Comparison of ENCODE assay signal across 19 cellular contexts in genomic region chr6:43435682-43436437, GRCh38. TPM values are rescaled to one million over a fixed set of nuclear protein-coding genes. Genes with fewer than 3 reads are reported as not detected.
DNase-seq lines count a peak whose midpoint lies in the region; ATAC-seq, FAIRE-seq and TF ChIP-seq lines count a peak whose summit lies in the region.
"Had no signal": no experiment of that assay in that cellular context is flagged by ENCODE, and none has a peak within 500 bp of the region (broad histone marks: within the 10 kb centered on the region; RNA-seq: fewer than 3 reads in every experiment).

No MANE protein-coding gene starts in this region.

- no peaks in the 10 kb centered on the region for H3K9me3 Mint-ChIP-seq in HFFc6
- no peaks in the 10 kb centered on the region for H3K9me3 Mint-ChIP-seq in stimulated activated effector memory CD8-positive, alpha-beta T cell treated with anti-CD3 and anti-CD28 coated beads, Interleukin-12 subunit alpha, Interleukin-12 subunit beta, amount 100 ng/mL, for 72 hours
- H3K9me3 Mint-ChIP-seq: activated naive CD8-positive, alpha-beta T cell treated with anti-CD3 and anti-CD28 coated beads for 36 hours; activated T-cell treated with anti-CD3 and anti-CD28 coated beads, Interleukin-2, amount 50 U/mL, for 4 hours; central memory CD8-positive, alpha-beta T cell had no signal

- H3K79me2 ChIP-seq in GM12878 (ENCODE audit: control insufficient read depth, insufficient read depth, low read length) (no peaks in the 10 kb centered on the region; the same call in 1 of the 2 replicates), hepatocyte (peaks cover 6% of the 10 kb centered on the region)

- H3K36me3 ChIP-seq in GM12878 (ENCODE audit: control insufficient read depth in 2 of 2, insufficient read depth in 2 of 2, low read length in 1 of 2) (peaks cover 4 to 7% of the 10 kb centered on the region in 2 experiments; a peak in 3 of 4 replicates), hepatocyte (replicated peaks; ENCODE audit: insufficient read depth, low read depth) (no peaks in the 10 kb centered on the region)
- H3K36me3 ChIP-seq: BE2C had no signal

- no peaks in the 10 kb centered on the region; the same call in 1 of the 2 replicates for H4K20me1 ChIP-seq in GM12878 (ENCODE audit: control insufficient read depth, insufficient read depth)
- no peaks in the 10 kb centered on the region for H4K20me1 ChIP-seq in hepatocyte (ENCODE audit: insufficient read depth, poor library complexity, severe bottlenecking)

- no peaks in the 10 kb centered on the region for H3K9me2 ChIP-seq in hepatocyte (replicated peaks; ENCODE audit: insufficient read depth)

- H3K4me3 Mint-ChIP-seq in HFFc6: no peak overlapping the region
- H3K4me3 Mint-ChIP-seq in stimulated activated effector memory CD8-positive, alpha-beta T cell treated with anti-CD3 and anti-CD28 coated beads, Interleukin-12 subunit alpha, Interleukin-12 subunit beta, amount 100 ng/mL, for 72 hours: no peak overlapping the region
- H3K4me3 Mint-ChIP-seq: activated naive CD8-positive, alpha-beta T cell treated with anti-CD3 and anti-CD28 coated beads for 36 hours; activated T-cell treated with anti-CD3 and anti-CD28 coated beads, Interleukin-2, amount 50 U/mL, for 4 hours; central memory CD8-positive, alpha-beta T cell had no signal

- H2AFZ ChIP-seq in GM12878 (ENCODE audit: control insufficient read depth, low read depth, low read length): no peak overlapping the region
- no peak overlapping the region for H2AFZ ChIP-seq in hepatocyte

- TF ChIP-seq POLR2A in GM12878 (IDR thresholded peaks at IDR 0.05; ENCODE audit: low read depth, low read length): no peak

- SMC1A ChIA-PET in GM12878 (lab: Charles Lee; ENCODE audit: uncharacterized antibody, unreplicated experiment): no interaction called here

- ATAC-seq in GM12878: no peak
- no peak for ATAC-seq in stimulated activated effector memory CD8-positive, alpha-beta T cell treated with anti-CD3 and anti-CD28 coated beads, Interleukin-12 subunit alpha, Interleukin-12 subunit beta, amount 100 ng/mL, for 72 hours
- ATAC-seq: activated T-cell treated with anti-CD3 and anti-CD28 coated beads, Interleukin-2, amount 50 U/mL, for 4 hours had no signal

- CTCF ChIA-PET in GM12878 (lab: Yijun Ruan, JAX): interaction anchor here (0.8 to 0.9 kb wide), 2 partner anchors 9 to 74 kb away, joined by 3 to 4 read pairs; partner anchors contain the start of gene ABCC10

- peak overlapping the region; percentile 75; the same call in 1 of the 2 replicates for H3K27ac Mint-ChIP-seq in HFFc6
- peak overlapping the region; percentile 48 for H3K27ac Mint-ChIP-seq in stimulated activated effector memory CD8-positive, alpha-beta T cell treated with anti-CD3 and anti-CD28 coated beads, Interleukin-12 subunit alpha, Interleukin-12 subunit beta, amount 100 ng/mL, for 72 hours

- RAD21 ChIA-PET in GM12878 (lab: Charles Lee; ENCODE audit: unreplicated experiment): no interaction called here

- no peak for FAIRE-seq in GM12878 (lab: Jason Lieb, UNC)

- 81% methylated on average over 9 of the region's 9 CpGs for WGBS in GM12878 (ENCODE audit: insufficient coverage, insufficient replicate concordance, low lambda C conversion rate, missing lambda C conversion rate)
- 91% methylated on average over 9 of the region's 9 CpGs for WGBS in hepatocyte (ENCODE audit: low lambda C conversion rate, missing lambda C conversion rate)

- TF ChIP-seq RAD21 in GM12878 (IDR thresholded peaks at IDR 0.05; ENCODE audit: insufficient read depth, low read depth, low read length): no peak

- no peak for DNase-seq in HFFc6
- DNase-seq in GM12878 (ENCODE audit: low read depth, low spot score): no peak
- no peak for DNase-seq in hepatocyte (ENCODE audit: low spot score)
- no peak for DNase-seq in stimulated activated effector memory CD8-positive, alpha-beta T cell treated with anti-CD3 and anti-CD28 coated beads, Interleukin-12 subunit alpha, Interleukin-12 subunit beta, amount 100 ng/mL, for 72 hours (ENCODE audit: low spot score in 2 of 2)
- no peak for DNase-seq in NCI-H2171 treated with DMSO at 0.1 percent for 48 hours (lab: John Stamatoyannopoulos, UW)
- DNase-seq in NCI-H1694 treated with DMSO at 0.1 percent for 48 hours (lab: John Stamatoyannopoulos, UW): no peak
- no peak for DNase-seq in DMS153 treated with DMSO at 0.1 percent for 48 hours (lab: John Stamatoyannopoulos, UW; ENCODE audit: unreplicated experiment)
- DNase-seq in occipital lobe (lab: John Stamatoyannopoulos, UW): no peak
- DNase-seq: activated naive CD8-positive, alpha-beta T cell treated with anti-CD3 and anti-CD28 coated beads for 36 hours; activated T-cell treated with anti-CD3 and anti-CD28 coated beads, Interleukin-2, amount 50 U/mL, for 4 hours; BE2C; DMS153; heart right ventricle; NCI-H2107; retina; stimulated activated CD4-positive, alpha-beta T cell treated with anti-CD3 and anti-CD28 coated beads, Interleukin-4, amount 100 ng/mL, for 4 hours had no signal

- no peak for TF ChIP-seq EP300 in GM12878 (IDR thresholded peaks at IDR 0.05; ENCODE audit: borderline replicate concordance in 1 of 2, control insufficient read depth in 1 of 2, low read depth in 2 of 2, low read length in 2 of 2)

- H3K27me3 ChIP-seq in GM12878 (replicated peaks in 1 of 2; ENCODE audit: control insufficient read depth in 2 of 2, insufficient read depth in 2 of 2, low read length in 1 of 2): no peaks in the 10 kb centered on the region
- no peaks in the 10 kb centered on the region for H3K27me3 ChIP-seq in hepatocyte
- H3K27me3 ChIP-seq: BE2C, heart right ventricle, SJSA1 had no signal

- in situ Hi-C loops in GM12878 (cut with MboI): no loop called here

- no peak overlapping the region for H3K27ac ChIP-seq in GM12878 (ENCODE audit: control insufficient read depth, insufficient read depth)
- H3K27ac ChIP-seq in hepatocyte: peak overlapping the region; percentile 81
- H3K27ac ChIP-seq: SJSA1 had no signal

- H3K4me1 Mint-ChIP-seq in HFFc6 (ENCODE audit: low read depth): peaks cover 21% of the 10 kb centered on the region
- H3K4me1 Mint-ChIP-seq in stimulated activated effector memory CD8-positive, alpha-beta T cell treated with anti-CD3 and anti-CD28 coated beads, Interleukin-12 subunit alpha, Interleukin-12 subunit beta, amount 100 ng/mL, for 72 hours: peaks cover 13% of the 10 kb centered on the region

- H3K9ac ChIP-seq in GM12878 (ENCODE audit: control insufficient read depth, insufficient read depth, low read length): no peak overlapping the region

- TF ChIP-seq CTCF in HFFc6 (IDR thresholded peaks at IDR 0.05): no peak
- no peak for TF ChIP-seq CTCF in GM12878 (IDR thresholded peaks at IDR 0.05 in 2 of 3, conservative IDR thresholded peaks at IDR 0.05 in 1 of 3; ENCODE audit: control insufficient read depth in 2 of 3, extremely low read depth in 1 of 3, insufficient read depth in 1 of 3, low read depth in 3 of 3, low read length in 3 of 3)
- no peak for TF ChIP-seq CTCF in hepatocyte (IDR thresholded peaks at IDR 0.05; ENCODE audit: poor library complexity)

- peaks cover 7% of the 10 kb centered on the region; the same call in 1 of the 2 replicates for H3K36me3 Mint-ChIP-seq in HFFc6 (ENCODE audit: low read depth)
- peaks cover 27% of the 10 kb centered on the region for H3K36me3 Mint-ChIP-seq in stimulated activated effector memory CD8-positive, alpha-beta T cell treated with anti-CD3 and anti-CD28 coated beads, Interleukin-12 subunit alpha, Interleukin-12 subunit beta, amount 100 ng/mL, for 72 hours

- POLR2A ChIA-PET in GM12878 (lab: Charles Lee): interaction anchor here (1.1 kb wide), 1 partner anchor 12 kb away, joined by 3 read pairs; no protein-coding TSS in a partner anchor

- intact Hi-C loops in GM12878 (cut with micrococcal nuclease; ENCODE audit: unreplicated experiment): no loop called here

- TSS peak; percentile 49 for BruUV-seq in GM12878 (replicated peaks; lab: Mats Ljungman, UMichigan)

- peaks cover 2% of the 10 kb centered on the region for H3K27me3 Mint-ChIP-seq in HFFc6 (ENCODE audit: insufficient read depth)
- H3K27me3 Mint-ChIP-seq: activated naive CD8-positive, alpha-beta T cell treated with anti-CD3 and anti-CD28 coated beads for 36 hours; central memory CD8-positive, alpha-beta T cell had no signal

- H3K4me3 ChIP-seq in GM12878 (no peak overlapping the region), hepatocyte (no peak overlapping the region)
- H3K4me3 ChIP-seq: heart right ventricle, SJSA1 had no signal

- no peaks in the 10 kb centered on the region for H3K9me3 ChIP-seq in GM12878 (replicated peaks; ENCODE audit: control insufficient read depth, insufficient read depth, low read length)
- H3K9me3 ChIP-seq in hepatocyte (ENCODE audit: low read depth): no peaks in the 10 kb centered on the region
- H3K9me3 ChIP-seq: BE2C, heart right ventricle, SJSA1 had no signal

- H3K4me2 ChIP-seq in GM12878 (ENCODE audit: control insufficient read depth, insufficient read depth) (no peak overlapping the region), hepatocyte (no peak overlapping the region)

- H3K4me1 ChIP-seq in GM12878 (ENCODE audit: control insufficient read depth, insufficient read depth, low read length): no peaks in the 10 kb centered on the region; the same call in 1 of the 2 replicates
- peaks cover 27% of the 10 kb centered on the region for H3K4me1 ChIP-seq in hepatocyte (ENCODE audit: insufficient read depth)

RNA-seq across cellular contexts. Expression of gene ABCC10, which starts 8.5 kb away (rescaled TPM):
- total RNA-seq in HFFc6 (2021; fragmentation: NEBNext Ultra II Directional; extraction: Animal tissue kit (Norgen Biotek cat#: 25700)): 10 to 100 TPM; 26.2 to 41.6 (median 30.3) TPM
- total RNA-seq in GM12878 (2013; cell fraction: nucleolus; rRNA removed): 65.9 and 66.1 TPM in 2 replicates
- 6.9 and 7.7 TPM in 2 replicates for total RNA-seq in GM12878 (2014; rRNA removed)
- 5.1 and 5.9 TPM in 2 replicates for total RNA-seq in GM12878 (2014; rRNA removed; fragmentation: Illumina TruSeq; extraction: Trizol)
- total RNA-seq in GM12878 (2021): 13.2 and 18.2 TPM in 2 replicates
- 7.2 TPM for polyA plus RNA-seq in GM12878 (2011; ENCODE audit: low read depth)
- 4.2 and 5.6 TPM in 2 replicates for polyA plus RNA-seq in GM12878 (2011; rRNA removed)
- polyA plus RNA-seq in GM12878 (2011; cell fraction: cytosol; rRNA removed): 5.3 and 7.4 TPM in 2 replicates
- 40.9 and 51.1 TPM in 2 replicates for polyA plus RNA-seq in GM12878 (2011; cell fraction: nucleus; rRNA removed)
- polyA plus RNA-seq in GM12878 (2012): 10.0 and 12.5 TPM in 2 replicates
- polyA plus RNA-seq in GM12878 (2014; fragmentation: Illumina TruSeq; extraction: Trizol): 5.4 and 9.5 TPM in 2 replicates
- under 1 TPM; 0.80 to 0.82 TPM for polyA plus RNA-seq in GM12878 (2014; fragmentation: Nextera tagmentation; extraction: Ambion mirVana)
- polyA plus RNA-seq in GM12878 (2014; rRNA removed): 9.5 and 10.9 TPM in 2 replicates
- 1 to 10 TPM; 8.6 to 9.5 TPM for polyA plus RNA-seq in GM12878 (2016; fragmentation: Nextera tagmentation; extraction: Ambion mirVana)
- polyA minus RNA-seq in GM12878 (2011; rRNA and poly(A)+ RNA removed): 13.5 and 14.2 TPM in 2 replicates
- 3.2 and 6.4 TPM in 2 replicates for polyA minus RNA-seq in GM12878 (2011; cell fraction: cytosol; rRNA and poly(A)+ RNA removed)
- 16.1 and 41.6 TPM in 2 replicates for polyA minus RNA-seq in GM12878 (2011; cell fraction: nucleus; rRNA and poly(A)+ RNA removed)
- total RNA-seq in hepatocyte: 16.7 and 17.6 TPM in 2 replicates
- 33.3 and 41.3 TPM in 2 replicates for polyA plus RNA-seq in hepatocyte
- 22.0 TPM for total RNA-seq in occipital lobe

RNA-seq across cellular contexts. Expression of gene DLK2, which starts 19.5 kb away (rescaled TPM):
- 1 to 10 TPM; 1.8 to 2.9 (median 2.2) TPM for total RNA-seq in HFFc6 (2021; fragmentation: NEBNext Ultra II Directional; extraction: Animal tissue kit (Norgen Biotek cat#: 25700))
- total RNA-seq in GM12878 (2013; cell fraction: nucleolus; rRNA removed): 1.3 and 1.4 TPM in 2 replicates
- 0.11 and 0.34 TPM in 2 replicates for total RNA-seq in GM12878 (2014; rRNA removed)
- not detected in 2 replicates for total RNA-seq in GM12878 (2014; rRNA removed; fragmentation: Illumina TruSeq; extraction: Trizol)
- 0.38 and 0.40 TPM in 2 replicates for total RNA-seq in GM12878 (2021)
- 0.37 TPM for polyA plus RNA-seq in GM12878 (2011; ENCODE audit: low read depth)
- polyA plus RNA-seq in GM12878 (2011; rRNA removed): 0.10 and 0.37 TPM in 2 replicates
- 0.79 and 1.0 TPM in 2 replicates for polyA plus RNA-seq in GM12878 (2011; cell fraction: cytosol; rRNA removed)
- polyA plus RNA-seq in GM12878 (2011; cell fraction: nucleus; rRNA removed): 1.5 and 1.9 TPM in 2 replicates
- polyA plus RNA-seq in GM12878 (2012): 0.50 and 1.8 TPM in 2 replicates
- polyA plus RNA-seq in GM12878 (2014; fragmentation: Illumina TruSeq; extraction: Trizol): not detected in 2 replicates
- under 1 TPM in 1 of 2 experiments, not detected in 1; 0.03 TPM for polyA plus RNA-seq in GM12878 (2014; fragmentation: Nextera tagmentation; extraction: Ambion mirVana)
- 0.47 and 0.55 TPM in 2 replicates for polyA plus RNA-seq in GM12878 (2014; rRNA removed)
- polyA plus RNA-seq in GM12878 (2016; fragmentation: Nextera tagmentation; extraction: Ambion mirVana): under 1 TPM in 1 of 2 experiments, not detected in 1; 0.40 TPM
- polyA minus RNA-seq in GM12878 (2011; rRNA and poly(A)+ RNA removed): 0.66 and 0.67 TPM in 2 replicates
- polyA minus RNA-seq in GM12878 (2011; cell fraction: cytosol; rRNA and poly(A)+ RNA removed): not detected in 2 replicates
- polyA minus RNA-seq in GM12878 (2011; cell fraction: nucleus; rRNA and poly(A)+ RNA removed): 0.24 and 0.57 TPM in 2 replicates
- 0.33 and 0.60 TPM in 2 replicates for total RNA-seq in hepatocyte
- polyA plus RNA-seq in hepatocyte: 1.8 and 2.1 TPM in 2 replicates
- total RNA-seq in occipital lobe: 7.3 TPM
- total RNA-seq: kidney epithelial cell had no signal

RNA-seq across cellular contexts. Expression of gene TJAP1, which starts 41.5 kb away (rescaled TPM):
- 10 to 100 TPM; 27.0 to 34.3 (median 30.2) TPM for total RNA-seq in HFFc6 (2021; fragmentation: NEBNext Ultra II Directional; extraction: Animal tissue kit (Norgen Biotek cat#: 25700))
- 21.5 and 21.7 TPM in 2 replicates for total RNA-seq in GM12878 (2013; cell fraction: nucleolus; rRNA removed)
- total RNA-seq in GM12878 (2014; rRNA removed) (13.6 and 15.8 TPM in 2 replicates), GM12878 (2014; rRNA removed; fragmentation: Illumina TruSeq; extraction: Trizol) (6.2 and 8.1 TPM in 2 replicates), GM12878 (2021) (22.6 and 26.5 TPM in 2 replicates), hepatocyte (14.6 and 16.4 TPM in 2 replicates), occipital lobe (5.0 TPM)
- 9.2 TPM for polyA plus RNA-seq in GM12878 (2011; ENCODE audit: low read depth)
- polyA plus RNA-seq in GM12878 (2011; rRNA removed) (10.8 and 18.0 TPM in 2 replicates), GM12878 (2014; fragmentation: Illumina TruSeq; extraction: Trizol) (7.0 and 13.9 TPM in 2 replicates), GM12878 (2014; fragmentation: Nextera tagmentation; extraction: Ambion mirVana) (under 1 TPM; 0.11 to 0.42 TPM), GM12878 (2014; rRNA removed) (18.9 and 23.9 TPM in 2 replicates), GM12878 (2016; fragmentation: Nextera tagmentation; extraction: Ambion mirVana) (10 to 100 TPM; 10.0 to 11.7 TPM), hepatocyte (10.3 and 13.8 TPM in 2 replicates)
- 16.8 and 18.8 TPM in 2 replicates for polyA plus RNA-seq in GM12878 (2011; cell fraction: cytosol; rRNA removed)
- polyA plus RNA-seq in GM12878 (2011; cell fraction: nucleus; rRNA removed): 70.5 and 83.5 TPM in 2 replicates
- polyA plus RNA-seq in GM12878 (2012): 14.3 and 17.2 TPM in 2 replicates
- 9.9 and 12.4 TPM in 2 replicates for polyA minus RNA-seq in GM12878 (2011; rRNA and poly(A)+ RNA removed)
- polyA minus RNA-seq in GM12878 (2011; cell fraction: cytosol; rRNA and poly(A)+ RNA removed): 3.2 and 6.5 TPM in 2 replicates
- polyA minus RNA-seq in GM12878 (2011; cell fraction: nucleus; rRNA and poly(A)+ RNA removed): 10.3 and 15.7 TPM in 2 replicates
